Comparison of ENCODE assay signal across 16 cellular contexts in the genomic region with DNA sequence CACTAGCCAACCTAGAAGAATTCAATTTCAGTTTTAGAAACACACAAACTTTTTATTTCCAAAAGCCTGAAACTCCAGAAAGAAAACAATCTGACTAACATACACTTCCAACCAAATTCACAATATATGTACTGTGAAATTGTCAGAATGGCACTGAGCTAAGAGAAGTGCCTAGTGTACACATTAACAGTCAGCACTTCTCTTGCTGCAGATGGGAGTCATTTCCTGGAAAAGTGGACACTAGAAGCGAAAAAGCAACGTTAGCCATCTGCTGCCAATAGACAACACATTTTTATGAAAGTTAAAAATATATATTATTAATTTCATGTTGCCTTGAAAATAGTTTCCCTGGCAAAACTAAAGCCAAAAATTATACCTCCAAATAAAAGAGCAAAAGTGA.
"Had no signal": no experiment of that assay in that cellular context is flagged by ENCODE, and none has a peak within 500 bp of the region (broad histone marks: within the 10 kb centered on the region; RNA-seq: fewer than 3 reads in every experiment).

No MANE protein-coding gene starts in this region.

- H3K27me3 Mint-ChIP-seq: activated CD4-positive, alpha-beta T cell treated with anti-CD3 and anti-CD28 coated beads, Interleukin-2, amount 10 ng/mL, durations not matched to agents 24 days and 14 days; effector memory CD8-positive, alpha-beta T cell; T-helper 17 cell had no signal

- H3K9me3 Mint-ChIP-seq: activated CD4-positive, alpha-beta T cell treated with anti-CD3 and anti-CD28 coated beads, Interleukin-2, amount 10 ng/mL, durations not matched to agents 24 days and 14 days; activated naive CD4-positive, alpha-beta T cell treated with anti-CD3 and anti-CD28 coated beads, Interleukin-2, amount 50 U/mL, for 72 hours; activated T-cell treated with anti-CD3 and anti-CD28 coated beads, Interleukin-2, amount 50 U/mL, for 72 hours; effector memory CD8-positive, alpha-beta T cell; nephron had no signal

- H3K4me1 Mint-ChIP-seq: nephron had no signal

- ATAC-seq: activated naive CD4-positive, alpha-beta T cell treated with anti-CD3 and anti-CD28 coated beads, Interleukin-2, amount 50 U/mL, for 72 hours; activated T-cell treated with anti-CD3 and anti-CD28 coated beads, Interleukin-2, amount 50 U/mL, for 72 hours; effector memory CD8-positive, alpha-beta T cell; stimulated activated naive CD8-positive, alpha-beta T cell treated with anti-CD3 and anti-CD28 coated beads, Interleukin-15, Interleukin-2, amounts not matched to agents 100 U/mL and 50 U/mL, for 24 hours; T-helper 17 cell had no signal

- H3K4me3 Mint-ChIP-seq: activated CD4-positive, alpha-beta T cell treated with anti-CD3 and anti-CD28 coated beads, Interleukin-2, amount 10 ng/mL, durations not matched to agents 24 days and 14 days; activated T-cell treated with anti-CD3 and anti-CD28 coated beads, Interleukin-2, amount 50 U/mL, for 72 hours; effector memory CD8-positive, alpha-beta T cell; nephron; T-helper 17 cell had no signal

- H3K27ac Mint-ChIP-seq: activated CD4-positive, alpha-beta T cell treated with anti-CD3 and anti-CD28 coated beads, Interleukin-2, amount 10 ng/mL, durations not matched to agents 24 days and 14 days; activated naive CD4-positive, alpha-beta T cell treated with anti-CD3 and anti-CD28 coated beads, Interleukin-2, amount 50 U/mL, for 72 hours; activated T-cell treated with anti-CD3 and anti-CD28 coated beads, Interleukin-2, amount 50 U/mL, for 72 hours; effector memory CD8-positive, alpha-beta T cell; nephron; T-helper 17 cell had no signal

- H3K36me3 Mint-ChIP-seq: activated naive CD4-positive, alpha-beta T cell treated with anti-CD3 and anti-CD28 coated beads, Interleukin-2, amount 50 U/mL, for 72 hours had no signal

- DNase-seq: activated CD4-positive, alpha-beta T cell treated with anti-CD3 and anti-CD28 coated beads, Interleukin-2, amount 10 ng/mL, durations not matched to agents 24 days and 14 days; activated CD4-positive, CD25-positive, alpha-beta regulatory T cell; activated CD8-positive, alpha-beta memory T cell treated with anti-CD3 and anti-CD28 coated beads, Interleukin-2, amount 50 U/mL, for 48 hours; activated gamma-delta T cell; activated T-cell treated with anti-CD3 and anti-CD28 coated beads, Interleukin-2, amount 50 U/mL, for 72 hours; amniotic stem cell; effector memory CD8-positive, alpha-beta T cell; kidney; nucleus accumbens; stimulated activated CD4-positive, alpha-beta T cell treated with anti-CD3 and anti-CD28 coated beads, Interleukin-15, amount 100 ng/mL, for 24 hours; stimulated activated CD4-positive, alpha-beta T cell treated with anti-CD3 and anti-CD28 coated beads, Interleukin-4, amount 100 ng/mL, for 1 hour; stimulated activated naive CD8-positive, alpha-beta T cell treated with anti-CD3 and anti-CD28 coated beads, Interleukin-15, Interleukin-2, amounts not matched to agents 100 U/mL and 50 U/mL, for 24 hours; T-helper 17 cell; transverse colon had no signal
